ENCODE assay signal across 15 cellular contexts in the genomic region with DNA sequence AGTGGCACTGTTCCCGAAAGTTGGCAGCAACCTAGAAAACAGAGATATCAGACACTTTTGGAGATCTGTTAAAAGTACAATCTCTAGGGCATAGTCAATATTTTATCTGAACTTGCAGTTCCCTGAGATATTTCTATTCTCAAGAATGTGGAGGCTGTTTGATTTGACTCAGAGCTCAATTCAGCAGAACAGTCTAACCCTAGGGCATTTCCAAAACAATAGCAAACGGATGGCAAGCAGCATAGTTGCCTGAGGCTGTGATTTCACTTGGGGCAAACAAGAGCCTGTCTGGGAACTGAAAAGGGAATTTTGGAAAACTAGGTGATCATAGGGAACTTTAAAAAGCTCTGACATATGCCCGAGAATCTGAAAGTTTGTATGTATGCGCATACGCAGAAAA.
"Had no signal": no experiment of that assay in that cellular context is flagged by ENCODE, and none has a peak within 500 bp of the region (broad histone marks: within the 10 kb centered on the region; RNA-seq: fewer than 3 reads in every experiment).

No MANE protein-coding gene starts in this region.

- ATAC-seq: gastroesophageal sphincter; left colon; natural killer cell treated with Interleukin-12 subunit alpha and Interleukin-12 subunit beta and Interleukin-15 and Interleukin-18, amount 100 ng/mL, for 72 hours had no signal

- H3K27me3 ChIP-seq: gastroesophageal sphincter, stomach had no signal

- H3K27ac ChIP-seq: gastroesophageal sphincter, stomach, thoracic aorta had no signal

- H3K4me3 ChIP-seq: gastroesophageal sphincter, stomach, thoracic aorta had no signal

- DNase-seq: activated CD4-positive, alpha-beta T cell treated with anti-CD3 and anti-CD28 coated beads, Interleukin-2, amount 50 U/mL, for 1 hour; activated gamma-delta T cell; amygdala; effector memory CD4-positive, alpha-beta T cell; left colon; mammary epithelial cell; stimulated activated CD4-positive, alpha-beta T cell treated with anti-CD3 and anti-CD28 coated beads, Interleukin-15, amount 100 ng/mL, for 24 hours; stimulated activated CD4-positive, alpha-beta T cell treated with anti-CD3 and anti-CD28 coated beads, Interleukin-4, amount 100 ng/mL, for 24 hours; stomach had no signal

- H3K4me3 Mint-ChIP-seq: activated naive CD8-positive, alpha-beta T cell; brain; natural killer cell treated with Interleukin-12 subunit alpha and Interleukin-12 subunit beta and Interleukin-15 and Interleukin-18, amount 100 ng/mL, for 72 hours had no signal

- H3K36me3 ChIP-seq: gastroesophageal sphincter, stomach, thoracic aorta had no signal

- H3K36me3 Mint-ChIP-seq: activated naive CD8-positive, alpha-beta T cell; brain had no signal

- H3K27me3 Mint-ChIP-seq: activated naive CD8-positive, alpha-beta T cell; brain; natural killer cell treated with Interleukin-12 subunit alpha and Interleukin-12 subunit beta and Interleukin-15 and Interleukin-18, amount 100 ng/mL, for 72 hours had no signal

- FAIRE-seq: TTC549 had no signal

- H3K27ac Mint-ChIP-seq: activated naive CD8-positive, alpha-beta T cell; brain; natural killer cell treated with Interleukin-12 subunit alpha and Interleukin-12 subunit beta and Interleukin-15 and Interleukin-18, amount 100 ng/mL, for 72 hours had no signal

- H3K4me1 ChIP-seq: gastroesophageal sphincter, stomach had no signal

- H3K9me3 ChIP-seq: gastroesophageal sphincter, stomach, thoracic aorta had no signal
